21 cellular contexts compared by ENCODE assay signal in the genomic region with DNA sequence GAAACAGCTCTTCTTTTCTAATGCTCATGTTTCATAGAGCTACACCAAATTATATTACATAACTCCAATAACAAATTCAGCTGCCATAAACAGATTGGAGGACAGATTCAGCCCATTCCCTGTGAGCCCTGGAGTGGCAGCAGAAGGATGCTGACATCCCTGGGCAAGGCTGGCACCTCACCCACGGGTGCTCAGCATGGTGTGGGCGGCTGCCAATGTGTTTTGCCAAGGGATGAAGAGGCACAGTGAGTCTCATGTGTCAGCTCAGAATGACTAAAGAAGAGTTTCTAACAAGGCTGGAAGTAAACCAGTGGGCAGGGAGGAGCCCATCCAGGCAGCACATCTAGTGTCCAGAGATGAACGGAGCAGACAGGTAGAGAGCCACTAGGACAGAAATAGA.
"Had no signal": no experiment of that assay in that cellular context is flagged by ENCODE, and none has a peak within 500 bp of the region (broad histone marks: within the 10 kb centered on the region; RNA-seq: fewer than 3 reads in every experiment).

No MANE protein-coding gene starts in this region.

- FAIRE-seq: endothelial cell of umbilical vein had no signal

- ATAC-seq: activated CD4-positive, alpha-beta T cell treated with anti-CD3 and anti-CD28 coated beads for 36 hours; activated CD8-positive, alpha-beta memory T cell treated with anti-CD3 and anti-CD28 coated beads, Interleukin-2, amount 10 ng/mL, durations not matched to agents 7 days and 5 days; activated CD8-positive, alpha-beta T cell treated with anti-CD3 and anti-CD28 coated beads, Interleukin-2, amount 10 ng/mL, durations not matched to agents 7 days and 5 days; activated naive CD4-positive, alpha-beta T cell treated with anti-CD3 and anti-CD28 coated beads, Interleukin-2, amount 50 U/mL, for 72 hours; heart left ventricle; left lung; lower lobe of right lung; mucosa of descending colon; natural killer cell treated with Interleukin-12 subunit alpha and Interleukin-12 subunit beta and Interleukin-15 and Interleukin-18, amount 100 ng/mL, for 72 hours; sciatic nerve; stimulated activated naive CD8-positive, alpha-beta T cell treated with anti-CD3 and anti-CD28 coated beads, Interleukin-15, Interleukin-2, amounts not matched to agents 100 U/mL and 50 U/mL, for 24 hours had no signal

- DNase-seq: activated CD4-positive, alpha-beta T cell treated with anti-CD3 and anti-CD28 coated beads for 36 hours; activated CD4-positive, CD25-positive, alpha-beta regulatory T cell; activated CD8-positive, alpha-beta memory T cell treated with anti-CD3 and anti-CD28 coated beads, Interleukin-2, amount 10 ng/mL, durations not matched to agents 7 days and 5 days; activated CD8-positive, alpha-beta T cell treated with anti-CD3 and anti-CD28 coated beads, Interleukin-2, amount 10 ng/mL, durations not matched to agents 7 days and 5 days; activated T-cell treated with anti-CD3 and anti-CD28 coated beads, Interleukin-2, amount 50 U/mL, for 48 hours; cortex of kidney; foreskin fibroblast; heart left ventricle; kidney glomerular epithelial cell; left lung; lower lobe of right lung; mesenchymal stem cell; mucosa of descending colon; stimulated activated CD4-positive, alpha-beta T cell treated with anti-CD3 and anti-CD28 coated beads, Interleukin-12 subunit alpha, Interleukin-12 subunit beta, amount 100 ng/mL, for 4 hours; stimulated activated CD4-positive, alpha-beta T cell treated with anti-CD3 and anti-CD28 coated beads, Interleukin-4, amount 100 ng/mL, for 1 hour; stimulated activated naive CD8-positive, alpha-beta T cell treated with anti-CD3 and anti-CD28 coated beads, Interleukin-15, Interleukin-2, amounts not matched to agents 100 U/mL and 50 U/mL, for 24 hours; uterus had no signal
